Comparison of ENCODE assay signal across 10 cellular contexts in the genomic region with DNA sequence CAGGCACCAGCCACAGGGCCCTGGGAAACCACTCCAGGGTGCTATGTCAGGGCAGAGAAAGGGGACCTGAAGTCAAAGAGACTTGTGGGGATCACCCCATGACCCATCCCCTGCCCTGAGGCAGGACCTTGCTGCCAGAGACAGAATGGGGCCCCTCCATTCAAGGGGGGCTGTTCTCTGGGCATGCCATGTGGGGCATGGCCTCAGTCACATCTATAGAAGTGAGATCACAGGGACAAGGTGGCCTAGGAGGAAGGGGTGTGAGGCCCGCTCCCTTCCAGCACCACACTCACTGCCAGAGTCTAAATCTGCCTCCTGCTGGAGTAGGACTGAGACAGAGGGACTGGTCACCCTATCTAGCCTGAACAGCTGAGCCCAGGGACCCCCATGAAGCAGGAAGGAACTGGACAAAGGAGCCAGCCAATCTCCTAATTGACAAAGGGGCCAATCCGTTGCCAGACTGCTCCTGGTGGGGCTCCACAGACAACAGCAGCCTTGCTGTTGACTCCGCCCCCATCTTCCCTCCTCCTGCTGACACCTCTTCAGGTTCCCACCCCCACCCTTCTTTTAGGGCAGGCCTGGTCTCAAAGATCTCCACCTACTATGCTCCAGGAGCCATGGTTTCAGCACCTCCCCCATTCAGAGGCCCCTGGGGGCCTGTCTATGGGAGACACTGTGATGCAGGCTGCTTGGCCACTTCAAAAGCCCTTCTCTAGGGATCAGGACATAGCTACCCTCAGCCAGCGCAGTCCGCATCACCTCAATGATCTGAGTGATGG. TPM values are rescaled to one million over a fixed set of nuclear protein-coding genes. Genes with fewer than 3 reads are reported as not detected.
DNase-seq lines count a peak whose midpoint lies in the region; ATAC-seq and TF ChIP-seq lines count a peak whose summit lies in the region.
"Had no signal": no experiment of that assay in that cellular context is flagged by ENCODE, and none has a peak within 500 bp of the region (broad histone marks: within the 10 kb centered on the region; RNA-seq: fewer than 3 reads in every experiment).

No MANE protein-coding gene starts in this region.

- H3K36me3 Mint-ChIP-seq in GM23338 (ENCODE audit: low read depth): peaks cover 5% of the 10 kb centered on the region; the same call in 1 of the 3 replicates
- peaks cover 9% of the 10 kb centered on the region for H3K36me3 Mint-ChIP-seq in activated B cell treated with CpG ODN at 0.5 μM for 24 hours (ENCODE audit: low read depth)

- peak in 1 of 2 donors; percentile 3 for TF ChIP-seq POLR2A in gastrocnemius medialis (IDR thresholded peaks at IDR 0.05)

- H3K4me3 ChIP-seq in GM23338: no peak overlapping the region
- H3K4me3 ChIP-seq in gastrocnemius medialis: no peak overlapping the region

- no peaks in the 10 kb centered on the region for H3K9me2 ChIP-seq in GM23338 (ENCODE audit: insufficient read depth)

- no peaks in the 10 kb centered on the region for H3K36me3 ChIP-seq in GM23338 (ENCODE audit: insufficient read depth)
- H3K36me3 ChIP-seq in gastrocnemius medialis: no peaks in the 10 kb centered on the region

- H3K27ac ChIP-seq in GM23338 (ENCODE audit: low read depth) (no peak overlapping the region), gastrocnemius medialis (peak overlapping the region; percentile 98 to 100 (median 100))

- H2AFZ ChIP-seq in GM23338: no peak overlapping the region

- H3K4me3 Mint-ChIP-seq in GM23338 (no peak overlapping the region), activated B cell treated with CpG ODN at 0.5 μM for 24 hours (no peak overlapping the region)
- H3K4me3 Mint-ChIP-seq: activated naive CD4-positive, alpha-beta T cell treated with anti-CD3 and anti-CD28 coated beads, Interleukin-2, amount 10 ng/mL, durations not matched to agents 7 days and 5 days had no signal

- H3K4me1 Mint-ChIP-seq in GM23338 (peaks cover 5% of the 10 kb centered on the region), activated B cell treated with CpG ODN at 0.5 μM for 24 hours (peaks cover 37% of the 10 kb centered on the region)

- H3K9me3 Mint-ChIP-seq in GM23338 (peaks cover 25% of the 10 kb centered on the region), activated B cell treated with CpG ODN at 0.5 μM for 24 hours (no peaks in the 10 kb centered on the region)

- TF ChIP-seq CTCF in GM23338 (conservative IDR thresholded peaks at IDR 0.05; ENCODE audit: low read depth in 2 of 2) (no peak), activated B cell treated with CpG ODN at 0.5 μM for 24 hours (IDR thresholded peaks at IDR 0.05) (no peak), gastrocnemius medialis (IDR thresholded peaks at IDR 0.05 in 4 of 5, conservative IDR thresholded peaks at IDR 0.05 in 1 of 5) (peak in 1 of 5 experiments; percentile 8)

- H3K27me3 Mint-ChIP-seq in GM23338 (ENCODE audit: insufficient read depth, low read depth, poor library complexity) (peaks cover 20% of the 10 kb centered on the region), activated B cell treated with CpG ODN at 0.5 μM for 24 hours (no peaks in the 10 kb centered on the region)

- no peaks in the 10 kb centered on the region for H3K79me2 ChIP-seq in GM23338 (replicated peaks; ENCODE audit: insufficient read depth)

- H3K9me3 ChIP-seq in gastrocnemius medialis: no peaks in the 10 kb centered on the region

- H3K4me2 ChIP-seq in GM23338: no peak overlapping the region

- H3K4me1 ChIP-seq in GM23338 (ENCODE audit: insufficient read depth) (no peaks in the 10 kb centered on the region), gastrocnemius medialis (peaks cover under 1 to 5% of the 10 kb centered on the region in 2 donors)

- POLR2A ChIA-PET in activated B cell treated with CpG ODN at 0.5 μM for 24 hours (lab: Charles Lee): interaction anchor here (0.7 to 11.6 kb wide), 7 partner anchors 18 to 79 kb away, joined by 4 to 535 read pairs (median 9); a partner anchor contains a TSS

- intact Hi-C loops in activated B cell treated with CpG ODN at 0.5 μM for 24 hours (cut with micrococcal nuclease) (no loop called here), gastrocnemius medialis (cut with DNase I; ENCODE audit: low total_unique reads) (no loop called here)

- H3K27ac Mint-ChIP-seq in GM23338 (no peak overlapping the region), activated B cell treated with CpG ODN at 0.5 μM for 24 hours (peak overlapping the region; percentile 50)

- in situ Hi-C loops in gastrocnemius medialis (cut with MboI; ENCODE audit: low sequenced_read_pairs in 4 of 4): no loop called here

- H4K20me1 ChIP-seq in GM23338 (replicated peaks; ENCODE audit: insufficient read depth): no peaks in the 10 kb centered on the region

- ATAC-seq in GM23338: peak; percentile 59
- no peak for ATAC-seq in activated B cell treated with CpG ODN at 0.5 μM for 24 hours (ENCODE audit: low read depth)
- ATAC-seq in gastrocnemius medialis: peak; percentile 6 to 13
- no peak for ATAC-seq in HG02970 (IDR thresholded peaks at IDR 0.05; ENCODE audit: low FRiP score, unreplicated experiment)
- ATAC-seq in HG03439 (IDR thresholded peaks at IDR 0.05; ENCODE audit: unreplicated experiment): no peak
- no peak for ATAC-seq in GM21367 (IDR thresholded peaks at IDR 0.05; ENCODE audit: unreplicated experiment)

- CTCF ChIA-PET in activated B cell treated with CpG ODN at 0.5 μM for 24 hours (lab: Charles Lee): no interaction called here

- H3K27me3 ChIP-seq in GM23338 (ENCODE audit: insufficient read depth): peaks cover 4% of the 10 kb centered on the region; the same call in 1 of the 2 replicates
- H3K27me3 ChIP-seq in gastrocnemius medialis: no peaks in the 10 kb centered on the region

- DNase-seq in GM23338 (ENCODE audit: low spot score) (peak; percentile 46), activated B cell treated with CpG ODN at 0.5 μM for 24 hours (no peak), glomerular visceral epithelial cell (ENCODE audit: extremely low spot score) (peak; percentile 47), gastrocnemius medialis (peak in 1 of 2 donors; percentile 75), HuH-7.5 (ENCODE audit: low spot score) (no peak)
- DNase-seq: activated naive CD4-positive, alpha-beta T cell treated with anti-CD3 and anti-CD28 coated beads, Interleukin-2, amount 10 ng/mL, durations not matched to agents 7 days and 5 days; NCI-H2081 had no signal

- H3F3A ChIP-seq in GM23338 (replicated peaks; ENCODE audit: low read depth): no peaks in the 10 kb centered on the region

TF ChIP-seq in GM23338, 12 proteins besides CTCF, POLR2A, EP300 and RAD21 (continues in another document):
- TF ChIP-seq ZNF331 (CRISPR knock-in tag; IDR thresholded peaks at IDR 0.05; ENCODE audit: low read depth) (no peak), NANOG (IDR thresholded peaks at IDR 0.05; ENCODE audit: borderline replicate concordance) (no peak), EZH2phosphoT487 (IDR thresholded peaks at IDR 0.05; ENCODE audit: unreplicated experiment) (no peak), EZH2 (IDR thresholded peaks at IDR 0.05; ENCODE audit: low read depth, unreplicated experiment) (no peak)
- TF ChIP-seq, protein P1, sequence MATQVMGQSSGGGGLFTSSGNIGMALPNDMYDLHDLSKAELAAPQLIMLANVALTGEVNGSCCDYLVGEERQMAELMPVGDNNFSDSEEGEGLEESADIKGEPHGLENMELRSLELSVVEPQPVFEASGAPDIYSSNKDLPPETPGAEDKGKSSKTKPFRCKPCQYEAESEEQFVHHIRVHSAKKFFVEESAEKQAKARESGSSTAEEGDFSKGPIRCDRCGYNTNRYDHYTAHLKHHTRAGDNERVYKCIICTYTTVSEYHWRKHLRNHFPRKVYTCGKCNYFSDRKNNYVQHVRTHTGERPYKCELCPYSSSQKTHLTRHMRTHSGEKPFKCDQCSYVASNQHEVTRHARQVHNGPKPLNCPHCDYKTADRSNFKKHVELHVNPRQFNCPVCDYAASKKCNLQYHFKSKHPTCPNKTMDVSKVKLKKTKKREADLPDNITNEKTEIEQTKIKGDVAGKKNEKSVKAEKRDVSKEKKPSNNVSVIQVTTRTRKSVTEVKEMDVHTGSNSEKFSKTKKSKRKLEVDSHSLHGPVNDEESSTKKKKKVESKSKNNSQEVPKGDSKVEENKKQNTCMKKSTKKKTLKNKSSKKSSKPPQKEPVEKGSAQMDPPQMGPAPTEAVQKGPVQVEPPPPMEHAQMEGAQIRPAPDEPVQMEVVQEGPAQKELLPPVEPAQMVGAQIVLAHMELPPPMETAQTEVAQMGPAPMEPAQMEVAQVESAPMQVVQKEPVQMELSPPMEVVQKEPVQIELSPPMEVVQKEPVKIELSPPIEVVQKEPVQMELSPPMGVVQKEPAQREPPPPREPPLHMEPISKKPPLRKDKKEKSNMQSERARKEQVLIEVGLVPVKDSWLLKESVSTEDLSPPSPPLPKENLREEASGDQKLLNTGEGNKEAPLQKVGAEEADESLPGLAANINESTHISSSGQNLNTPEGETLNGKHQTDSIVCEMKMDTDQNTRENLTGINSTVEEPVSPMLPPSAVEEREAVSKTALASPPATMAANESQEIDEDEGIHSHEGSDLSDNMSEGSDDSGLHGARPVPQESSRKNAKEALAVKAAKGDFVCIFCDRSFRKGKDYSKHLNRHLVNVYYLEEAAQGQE (IDR thresholded peaks at IDR 0.05; ENCODE audit: unreplicated experiment): no peak

RNA-seq across cellular contexts. Expression of a gene that starts 26.0 kb away (rescaled TPM):
- 6.3 and 7.2 TPM in 2 replicates for total RNA-seq in GM23338 (2014; rRNA removed; shearing (Covaris generic))
- polyA plus RNA-seq in GM23338 (2016; fragmentation: Nextera tagmentation; extraction: Ambion mirVana): 3.6 and 5.3 TPM in 2 replicates
- total RNA-seq in activated B cell treated with CpG ODN at 0.5 μM for 24 hours (578 and 699 TPM in 2 replicates), gastrocnemius medialis (100 to 1,000 TPM in 1 of 4 donors, 10 to 100 TPM in 3; 24.1 to 472 (median 32.8) TPM)

RNA-seq across cellular contexts. Expression of a gene that starts 50.2 kb away (rescaled TPM):
- total RNA-seq in GM23338 (2014; rRNA removed; shearing (Covaris generic)): 1,789 and 2,206 TPM in 2 replicates
- 4,618 and 6,020 TPM in 2 replicates for polyA plus RNA-seq in GM23338 (2016; fragmentation: Nextera tagmentation; extraction: Ambion mirVana)
- total RNA-seq in activated B cell treated with CpG ODN at 0.5 μM for 24 hours (12,540 and 18,961 TPM in 2 replicates), gastrocnemius medialis (1,000 to 10,000 TPM in 3 of 4 donors, 100 to 1,000 TPM in 1; 874 to 6,745 (median 1,938) TPM)

Comparison
In these comparisons a context has a peak if more than half of its experiments do, and no peak if none do; other contexts are left out.
1. ATAC-seq: peak in GM23338 (single experiment) and gastrocnemius medialis (2 of 2); none in activated B cell treated with CpG ODN at 0.5 μM for 24 hours (single experiment), HG02970 (single experiment), HG03439 (single experiment) and GM21367 (single experiment).
2. DNase-seq: peak in GM23338 (single experiment) and glomerular visceral epithelial cell (single experiment); none in activated B cell treated with CpG ODN at 0.5 μM for 24 hours (single experiment) and HuH-7.5 (single experiment).